In genomic region chr1:100458925-100459814, GRCh38 we compare ENCODE assay signal across 8 cellular contexts.
DNase-seq lines count a peak whose midpoint lies in the region; ATAC-seq and TF ChIP-seq lines count a peak whose summit lies in the region.

No MANE protein-coding gene starts in this region.

- peak; percentile 86 for ATAC-seq in GM19035 (IDR thresholded peaks at IDR 0.05; ENCODE audit: unreplicated experiment)
- peak; percentile 78 for ATAC-seq in HG03342 (IDR thresholded peaks at IDR 0.05; ENCODE audit: unreplicated experiment)

- no peaks in the 10 kb centered on the region for H3K27me3 ChIP-seq in BJ (ENCODE audit: control insufficient read depth, insufficient read depth, low read length)

- CTCF ChIA-PET in BJ (lab: Yijun Ruan, JAX): interaction anchor here (0.6 to 4.5 kb wide), 22 partner anchors 10 to 773 kb away, joined by 3 to 76 read pairs (median 4); partner anchors contain the start of gene RTCA

- no peaks in the 10 kb centered on the region for H3K36me3 ChIP-seq in BJ (ENCODE audit: control insufficient read depth, insufficient read depth, low read length)

- peak; percentile 90 for TF ChIP-seq CTCF in BJ (IDR thresholded peaks at IDR 0.05; ENCODE audit: insufficient read depth, low read depth, low read length)

- H3K4me3 ChIP-seq in BJ (ENCODE audit: low read depth, low read length): no peak overlapping the region

- peak; percentile 14 for DNase-seq in BJ (ENCODE audit: low read depth)
- DNase-seq in NCI-H345 treated with DMSO at 0.1 percent for 48 hours (lab: John Stamatoyannopoulos, UW; ENCODE audit: unreplicated experiment): peak; percentile 38
- peak; percentile 53 for DNase-seq in activated CD4-positive, alpha-beta T cell treated with anti-CD3 and anti-CD28 coated beads for 1 hour
- DNase-seq in dermis blood vessel endothelial cell: peak; percentile 93
- DNase-seq in medulla oblongata (ENCODE audit: extremely low spot score): peak; percentile 93
- peak; percentile 44 for DNase-seq in stimulated activated CD8-positive, alpha-beta memory T cell treated with anti-CD3 and anti-CD28 coated beads, Interleukin-12 subunit alpha, Interleukin-12 subunit beta, amount 100 ng/mL, for 4 hours (ENCODE audit: low read depth)

- POLR2A ChIA-PET in BJ (lab: Charles Lee): no interaction called here

Comparison
In these comparisons a context has a peak if more than half of its experiments do, and no peak if none do; other contexts are left out.
1. DNase-seq: peak in every context shown above with its lines; median percentile 93 in dermis blood vessel endothelial cell; 93 in medulla oblongata; 53 in activated CD4-positive, alpha-beta T cell treated with anti-CD3 and anti-CD28 coated beads for 1 hour; 44 in stimulated activated CD8-positive, alpha-beta memory T cell treated with anti-CD3 and anti-CD28 coated beads, Interleukin-12 subunit alpha, Interleukin-12 subunit beta, amount 100 ng/mL, for 4 hours; 38 in NCI-H345 treated with DMSO at 0.1 percent for 48 hours; 14 in BJ.